In genomic region chr18:76803814-76804213, GRCh38 we compare ENCODE assay signal across 8 cellular contexts. TPM values are rescaled to one million over a fixed set of nuclear protein-coding genes. Genes with fewer than 3 reads are reported as not detected.
A peak's percentile ranks its signal among the peaks of the same experiment; 100 is the strongest.
DNase-seq lines count a peak whose midpoint lies in the region; ATAC-seq and TF ChIP-seq lines count a peak whose summit lies in the region.

No MANE protein-coding gene starts in this region.

- peak overlapping the region in 2 of 4 donors; percentile 7 to 62 for H3K4me3 Mint-ChIP-seq in CD4-positive, CD25-positive, alpha-beta regulatory T cell
- no peak overlapping the region for H3K4me3 Mint-ChIP-seq in endothelial cell (ENCODE audit: unreplicated experiment)
- peak overlapping the region in 9 of 10 donors; percentile 27 to 71 (median 53) for H3K4me3 Mint-ChIP-seq in naive thymus-derived CD4-positive, alpha-beta T cell

- peaks cover 14% of the 10 kb centered on the region for H3K4me1 ChIP-seq in CD4-positive, CD25-positive, alpha-beta regulatory T cell (ENCODE audit: control insufficient read depth, insufficient read depth, low read length, poor library complexity, severe bottlenecking)
- peaks cover 5 to 8% of the 10 kb centered on the region in 2 donors for H3K4me1 ChIP-seq in naive thymus-derived CD4-positive, alpha-beta T cell (ENCODE audit: control insufficient read depth in 2 of 2, insufficient read depth in 2 of 2, low read length in 2 of 2)

- H3K27me3 Mint-ChIP-seq in CD4-positive, CD25-positive, alpha-beta regulatory T cell, result peaks cover 4% of the 10 kb centered on the region
- peaks cover 10% of the 10 kb centered on the region for H3K27me3 Mint-ChIP-seq in endothelial cell (ENCODE audit: unreplicated experiment)
- peaks cover 0 to 17% (median 7%) of the 10 kb centered on the region in 5 donors for H3K27me3 Mint-ChIP-seq in naive thymus-derived CD4-positive, alpha-beta T cell

- peak; percentile 75 to 76 for ATAC-seq in CD4-positive, CD25-positive, alpha-beta regulatory T cell (ENCODE audit: low read depth in 2 of 2)
- ATAC-seq in GM19328 (IDR thresholded peaks at IDR 0.05; ENCODE audit: unreplicated experiment), result peak; percentile 44
- ATAC-seq in HG03565 (IDR thresholded peaks at IDR 0.05; ENCODE audit: unreplicated experiment), result peak; percentile 55
- ATAC-seq in naive thymus-derived CD4-positive, alpha-beta T cell, result peak; percentile 84
- peak; percentile 80 for ATAC-seq in stimulated activated naive CD8-positive, alpha-beta T cell treated with anti-CD3 and anti-CD28 coated beads, Interleukin-15, Interleukin-2, amounts not matched to agents 100 U/mL and 50 U/mL, for 24 hours

- H3K4me3 ChIP-seq in CD4-positive, CD25-positive, alpha-beta regulatory T cell (ENCODE audit: low read depth, low read length), result peak overlapping the region; percentile 59
- H3K4me3 ChIP-seq in naive thymus-derived CD4-positive, alpha-beta T cell (ENCODE audit: low read length), result no peak overlapping the region

- intact Hi-C loops in naive thymus-derived CD4-positive, alpha-beta T cell (cut with micrococcal nuclease), result loop anchor here (1.0 to 5.0 kb wide), 8 partner anchors 17 to 405 kb away; no protein-coding TSS in a partner anchor

- peak; percentile 54 to 75 (median 66) for DNase-seq in CD4-positive, CD25-positive, alpha-beta regulatory T cell
- DNase-seq in NOMO-1 (lab: John Stamatoyannopoulos, UW; ENCODE audit: unreplicated experiment in 2 of 2) (peak; percentile 63 to 79), endothelial cell (ENCODE audit: low spot score) (peak; percentile 75)
- peak; percentile 39 to 45 for DNase-seq in activated CD8-positive, alpha-beta memory T cell treated with anti-CD3 and anti-CD28 coated beads for 1 hour (ENCODE audit: extremely low read depth in 1 of 2, low read depth in 1 of 2)
- peak; percentile 33 to 73 (median 66) for DNase-seq in naive thymus-derived CD4-positive, alpha-beta T cell
- DNase-seq in stimulated activated naive CD8-positive, alpha-beta T cell treated with anti-CD3 and anti-CD28 coated beads, Interleukin-15, Interleukin-2, amounts not matched to agents 100 U/mL and 50 U/mL, for 24 hours, result peak; percentile 85

- H3K27ac Mint-ChIP-seq in CD4-positive, CD25-positive, alpha-beta regulatory T cell, result peak overlapping the region in 1 of 3 donors; percentile 78
- H3K27ac Mint-ChIP-seq in endothelial cell (ENCODE audit: unreplicated experiment), result no peak overlapping the region
- peak overlapping the region in 4 of 9 donors; percentile 4 to 40 (median 4) for H3K27ac Mint-ChIP-seq in naive thymus-derived CD4-positive, alpha-beta T cell

- CTCF ChIA-PET in naive thymus-derived CD4-positive, alpha-beta T cell (lab: Charles Lee), result interaction anchor here (0.5 to 3.7 kb wide), 17 partner anchors 8 to 665 kb away, joined by 3 to 18 read pairs (median 4); no protein-coding TSS in a partner anchor

- peaks cover 0 to 14% (median 9%) of the 10 kb centered on the region in 4 donors for H3K4me1 Mint-ChIP-seq in CD4-positive, CD25-positive, alpha-beta regulatory T cell
- peaks cover 5% of the 10 kb centered on the region for H3K4me1 Mint-ChIP-seq in endothelial cell (ENCODE audit: unreplicated experiment)
- peaks cover 6 to 13% (median 8%) of the 10 kb centered on the region in 7 donors for H3K4me1 Mint-ChIP-seq in naive thymus-derived CD4-positive, alpha-beta T cell

- no peak overlapping the region for H3K27ac ChIP-seq in CD4-positive, CD25-positive, alpha-beta regulatory T cell (ENCODE audit: insufficient read depth, low read length, poor library complexity, severe bottlenecking)
- no peak overlapping the region for H3K27ac ChIP-seq in naive thymus-derived CD4-positive, alpha-beta T cell (ENCODE audit: low read depth, low read length)

- no peaks in the 10 kb centered on the region for H3K9me3 ChIP-seq in CD4-positive, CD25-positive, alpha-beta regulatory T cell (ENCODE audit: control insufficient read depth in 2 of 2, low read length in 2 of 2)
- H3K9me3 ChIP-seq in naive thymus-derived CD4-positive, alpha-beta T cell (ENCODE audit: control insufficient read depth in 2 of 3, low read length in 3 of 3), result no peaks in the 10 kb centered on the region

- H3K36me3 ChIP-seq in CD4-positive, CD25-positive, alpha-beta regulatory T cell (ENCODE audit: control insufficient read depth, insufficient read depth, low read length), result no peaks in the 10 kb centered on the region
- H3K36me3 ChIP-seq in naive thymus-derived CD4-positive, alpha-beta T cell (ENCODE audit: control insufficient read depth in 2 of 3, insufficient read depth in 3 of 3, low read length in 3 of 3), result no peaks in the 10 kb centered on the region

- H3K27me3 ChIP-seq in CD4-positive, CD25-positive, alpha-beta regulatory T cell (ENCODE audit: control insufficient read depth, insufficient read depth, low read length), result peaks cover 2% of the 10 kb centered on the region
- H3K27me3 ChIP-seq in naive thymus-derived CD4-positive, alpha-beta T cell (ENCODE audit: control insufficient read depth in 2 of 2, insufficient read depth in 2 of 2, low read length in 2 of 2), result no peaks in the 10 kb centered on the region

- no peaks in the 10 kb centered on the region for H3K36me3 Mint-ChIP-seq in CD4-positive, CD25-positive, alpha-beta regulatory T cell
- H3K36me3 Mint-ChIP-seq in endothelial cell (ENCODE audit: low read depth, unreplicated experiment), result no peaks in the 10 kb centered on the region
- H3K36me3 Mint-ChIP-seq in naive thymus-derived CD4-positive, alpha-beta T cell, result peaks cover 0 to 12% (median 2%) of the 10 kb centered on the region in 5 donors

- peak; percentile 72 for TF ChIP-seq CTCF in endothelial cell (IDR thresholded peaks at IDR 0.05; ENCODE audit: unreplicated experiment)

- H3K9me3 Mint-ChIP-seq in CD4-positive, CD25-positive, alpha-beta regulatory T cell, result peaks cover 0 to 2% (median 0%) of the 10 kb centered on the region in 7 donors
- H3K9me3 Mint-ChIP-seq in endothelial cell (ENCODE audit: unreplicated experiment), result no peaks in the 10 kb centered on the region
- H3K9me3 Mint-ChIP-seq in naive thymus-derived CD4-positive, alpha-beta T cell, result peaks cover 0 to 2% (median 0%) of the 10 kb centered on the region in 11 donors

- POLR2A ChIA-PET in naive thymus-derived CD4-positive, alpha-beta T cell (lab: Charles Lee), result no interaction called here

RNA-seq across cellular contexts. Expression of gene ZNF236, which starts 18.5 kb away (rescaled TPM):
- 26.1 TPM for total RNA-seq in CD4-positive, CD25-positive, alpha-beta regulatory T cell
- 10 to 100 TPM in 1 of 4 donors, 1 to 10 TPM in 3; 5.5 to 10.2 (median 7.0) TPM for polyA plus RNA-seq in CD4-positive, CD25-positive, alpha-beta regulatory T cell
- 19.4 TPM for total RNA-seq in endothelial cell (ENCODE audit: unreplicated experiment)
- 10 to 100 TPM; 25.9 to 34.5 (median 30.6) TPM for total RNA-seq in naive thymus-derived CD4-positive, alpha-beta T cell
- polyA plus RNA-seq in naive thymus-derived CD4-positive, alpha-beta T cell, result 10 to 100 TPM in 1 of 2 donors, 1 to 10 TPM in 1; 5.7 to 12.6 TPM
